8 cellular contexts compared by ENCODE assay signal in genomic region chr13:21296991-21297390, GRCh38.
A peak's percentile ranks its signal among the peaks of the same experiment; 100 is the strongest.
DNase-seq lines count a peak whose midpoint lies in the region; ATAC-seq and TF ChIP-seq lines count a peak whose summit lies in the region.
"Not testable (repeated sequence)": the region's sequence is repeated elsewhere in the genome, so short reads cannot be mapped to it uniquely, and the experiment has no call there.

No MANE protein-coding gene starts in this region.

- peak overlapping the region; percentile 72 for H3K27ac ChIP-seq in muscle layer of duodenum (ENCODE audit: low read length)

- DNase-seq in COR-L47 (lab: John Stamatoyannopoulos, UW) (peak; percentile 44), M059J (ENCODE audit: low read depth) (peak; percentile 50), RPMI8226 (peak; percentile 24), activated gamma-delta T cell treated with Interleukin-2 at 50 U/mL for 16 hours (peak; percentile 26), fibroblast of pulmonary artery (ENCODE audit: low read depth) (peak; percentile 62)
- peak; percentile 7 for DNase-seq in stimulated activated CD8-positive, alpha-beta memory T cell treated with anti-CD3 and anti-CD28 coated beads, Interleukin-7, amount 100 ng/mL, for 24 hours (ENCODE audit: low read depth)

- not testable (repeated sequence) for H3K4me3 ChIP-seq in fibroblast of pulmonary artery (replicated peaks; ENCODE audit: low read depth, low read length); muscle layer of duodenum (ENCODE audit: low read depth in 1 of 2, low read length in 2 of 2)

- peak; percentile 52 for TF ChIP-seq CTCF in fibroblast of pulmonary artery (IDR thresholded peaks at IDR 0.05; ENCODE audit: low read length, missing control alignments)

- not testable (repeated sequence) for H3K36me3 ChIP-seq in muscle layer of duodenum (ENCODE audit: control insufficient read depth in 1 of 2, insufficient read depth in 2 of 2, low read length in 2 of 2)

- H3K27me3 ChIP-seq in muscle layer of duodenum (ENCODE audit: low read depth, low read length), result not testable (repeated sequence)

- H3K9me3 ChIP-seq in muscle layer of duodenum (ENCODE audit: control insufficient read depth in 1 of 2, low read length in 2 of 2), result not testable (repeated sequence)

- ATAC-seq in GM21717 (IDR thresholded peaks at IDR 0.05; ENCODE audit: unreplicated experiment), result peak; percentile 38

- peaks cover 4 to 16% of the 10 kb centered on the region in 2 donors for H3K4me1 ChIP-seq in muscle layer of duodenum (ENCODE audit: control insufficient read depth in 1 of 2, insufficient read depth in 2 of 2, low read length in 2 of 2)

Comparison
In these comparisons a context has a peak if more than half of its experiments do, and no peak if none do; other contexts are left out.
1. DNase-seq: peak in every context shown above with its lines; median percentile 62 in fibroblast of pulmonary artery; 50 in M059J; 44 in COR-L47; 26 in activated gamma-delta T cell treated with Interleukin-2 at 50 U/mL for 16 hours; 24 in RPMI8226; 7 in stimulated activated CD8-positive, alpha-beta memory T cell treated with anti-CD3 and anti-CD28 coated beads, Interleukin-7, amount 100 ng/mL, for 24 hours.